Comparison of ENCODE assay signal across 39 cellular contexts in the genomic region with DNA sequence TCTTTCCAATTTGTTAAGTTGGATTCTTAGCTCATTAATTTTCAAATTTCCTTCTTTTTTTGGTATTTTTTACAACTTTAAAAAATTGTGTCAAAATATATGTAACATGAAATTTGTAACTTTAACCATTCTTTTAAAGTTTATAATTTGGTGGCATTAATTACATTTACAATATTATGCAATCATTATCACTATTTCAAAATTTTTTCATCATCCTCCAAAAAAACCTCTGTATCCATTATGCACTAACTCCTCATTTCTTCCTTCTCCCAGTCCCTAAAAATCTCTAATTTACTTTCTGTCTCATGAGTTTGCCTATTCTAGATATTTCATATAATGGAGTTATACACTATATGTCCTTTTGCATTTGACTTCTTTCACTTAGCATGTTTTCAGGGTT. TPM values are rescaled to one million over a fixed set of nuclear protein-coding genes. Genes with fewer than 3 reads are reported as not detected.
"Had no signal": no experiment of that assay in that cellular context is flagged by ENCODE, and none has a peak within 500 bp of the region (broad histone marks: within the 10 kb centered on the region; RNA-seq: fewer than 3 reads in every experiment).

No MANE protein-coding gene starts in this region.

- DNase-seq: activated CD4-positive, alpha-beta memory T cell treated with anti-CD3 and anti-CD28 coated beads, Interleukin-2, amount 10 ng/mL, durations not matched to agents 7 days and 5 days; activated CD4-positive, alpha-beta T cell treated with anti-CD3 and anti-CD28 coated beads for 1 hour; activated CD4-positive, alpha-beta T cell treated with anti-CD3 and anti-CD28 coated beads for 36 hours; activated CD4-positive, alpha-beta T cell treated with anti-CD3 and anti-CD28 coated beads for 48 hours; activated CD4-positive, alpha-beta T cell treated with anti-CD3 and anti-CD28 coated beads, Interleukin-2, amount 10 ng/mL, durations not matched to agents 7 days and 5 days; activated CD4-positive, alpha-beta T cell treated with anti-CD3 and anti-CD28 coated beads, Interleukin-2, amount 50 U/mL, for 48 hours; activated CD4-positive, CD25-positive, alpha-beta regulatory T cell; activated CD8-positive, alpha-beta memory T cell treated with anti-CD3 and anti-CD28 coated beads for 24 hours; activated CD8-positive, alpha-beta memory T cell treated with anti-CD3 and anti-CD28 coated beads, Interleukin-2, amount 10 ng/mL, durations not matched to agents 7 days and 5 days; activated CD8-positive, alpha-beta memory T cell treated with anti-CD3 and anti-CD28 coated beads, Interleukin-2, amount 50 U/mL, for 48 hours; activated CD8-positive, alpha-beta T cell treated with anti-CD3 and anti-CD28 coated beads, Interleukin-2, amount 10 ng/mL, durations not matched to agents 7 days and 5 days; activated effector memory CD4-positive, alpha-beta T cell treated with Interleukin-2 at 50 U/mL for 16 hours; activated gamma-delta T cell; activated naive CD4-positive, alpha-beta T cell treated with anti-CD3 and anti-CD28 coated beads, Interleukin-2, amount 10 ng/mL, durations not matched to agents 7 days and 5 days; activated naive CD4-positive, alpha-beta T cell treated with Interleukin-2 at 50 U/mL for 16 hours; activated naive CD8-positive, alpha-beta T cell treated with anti-CD3 and anti-CD28 coated beads, Interleukin-2, amount 10 ng/mL, durations not matched to agents 7 days and 5 days; activated naive CD8-positive, alpha-beta T cell treated with anti-CD3 and anti-CD28 coated beads, Interleukin-2, amount 50 U/mL, for 24 hours; activated T-cell treated with anti-CD3 and anti-CD28 coated beads, Interleukin-2, amount 50 U/mL, for 24 hours; activated T-cell treated with anti-CD3 and anti-CD28 coated beads, Interleukin-2, amount 50 U/mL, for 48 hours; amygdala; anterior cingulate cortex; caudate nucleus; cerebellar nuclear complex; T-helper 1 cell; T-helper 2 cell; T-helper 9 cell; WERI-Rb-1 had no signal

- H3K27ac Mint-ChIP-seq: activated CD4-positive, alpha-beta memory T cell treated with anti-CD3 and anti-CD28 coated beads, Interleukin-2, amount 10 ng/mL, durations not matched to agents 7 days and 5 days; activated CD4-positive, alpha-beta T cell treated with anti-CD3 and anti-CD28 coated beads for 36 hours; activated CD4-positive, alpha-beta T cell treated with anti-CD3 and anti-CD28 coated beads, Interleukin-2, amount 10 ng/mL, durations not matched to agents 7 days and 5 days; activated CD8-positive, alpha-beta memory T cell treated with anti-CD3 and anti-CD28 coated beads, Interleukin-2, amount 10 ng/mL, durations not matched to agents 7 days and 5 days; activated CD8-positive, alpha-beta T cell treated with anti-CD3 and anti-CD28 coated beads, Interleukin-2, amount 10 ng/mL, durations not matched to agents 7 days and 5 days; activated naive CD4-positive, alpha-beta T cell treated with anti-CD3 and anti-CD28 coated beads, Interleukin-2, amount 10 ng/mL, durations not matched to agents 7 days and 5 days; activated naive CD4-positive, alpha-beta T cell treated with anti-CD3 and anti-CD28 coated beads, Interleukin-2, amount 50 U/mL, for 24 hours; activated naive CD8-positive, alpha-beta T cell; activated naive CD8-positive, alpha-beta T cell treated with anti-CD3 and anti-CD28 coated beads, Interleukin-2, amount 10 ng/mL, durations not matched to agents 7 days and 5 days; activated naive CD8-positive, alpha-beta T cell treated with anti-CD3 and anti-CD28 coated beads, Interleukin-2, amount 50 U/mL, for 24 hours; activated T-cell treated with anti-CD3 and anti-CD28 coated beads, Interleukin-2, amount 50 U/mL, for 24 hours; activated T-helper 2 cell treated with anti-CD3 and anti-CD28 coated beads, Interferon-gamma antibody, Interleukin-2, Interleukin-4, amounts not matched to agents 10 μg/mL and 5 μg/mL and 100 μg/mL, durations not matched to agents 14 hours and 24 hours and 36 hours; brain; T-helper 1 cell treated with Interleukin-12 subunit alpha and Interleukin-12 subunit beta and Interleukin-4 antibody, amounts not matched to agents 30 μg/mL and 1 μg/mL, for 36 hours; T-helper 2 cell treated with Interferon-gamma antibody and Interleukin-4, amounts not matched to agents 5 μg/mL and 100 μg/mL, for 36 hours; WTC11 had no signal

- H3K9me3 Mint-ChIP-seq: activated CD4-positive, alpha-beta memory T cell treated with anti-CD3 and anti-CD28 coated beads, Interleukin-2, amount 10 ng/mL, durations not matched to agents 7 days and 5 days; activated CD4-positive, alpha-beta T cell treated with anti-CD3 and anti-CD28 coated beads, Interleukin-2, amount 10 ng/mL, durations not matched to agents 7 days and 5 days; activated naive CD4-positive, alpha-beta T cell treated with anti-CD3 and anti-CD28 coated beads, Interleukin-2, amount 10 ng/mL, durations not matched to agents 7 days and 5 days; activated naive CD4-positive, alpha-beta T cell treated with anti-CD3 and anti-CD28 coated beads, Interleukin-2, amount 50 U/mL, for 24 hours; activated naive CD8-positive, alpha-beta T cell treated with anti-CD3 and anti-CD28 coated beads, Interleukin-2, amount 50 U/mL, for 24 hours; activated T-cell treated with anti-CD3 and anti-CD28 coated beads, Interleukin-2, amount 50 U/mL, for 24 hours; activated T-helper 2 cell treated with anti-CD3 and anti-CD28 coated beads, Interferon-gamma antibody, Interleukin-2, Interleukin-4, amounts not matched to agents 10 μg/mL and 5 μg/mL and 100 μg/mL, durations not matched to agents 14 hours and 24 hours and 36 hours; central memory CD8-positive, alpha-beta T cell; T-helper 1 cell treated with Interleukin-12 subunit alpha and Interleukin-12 subunit beta and Interleukin-4 antibody, amounts not matched to agents 30 μg/mL and 1 μg/mL, for 36 hours; T-helper 2 cell treated with Interferon-gamma antibody and Interleukin-4, amounts not matched to agents 5 μg/mL and 100 μg/mL, for 36 hours had no signal

- H3K36me3 Mint-ChIP-seq: activated CD8-positive, alpha-beta memory T cell treated with anti-CD3 and anti-CD28 coated beads, Interleukin-2, amount 10 ng/mL, durations not matched to agents 7 days and 5 days; activated naive CD4-positive, alpha-beta T cell treated with anti-CD3 and anti-CD28 coated beads, Interleukin-2, amount 10 ng/mL, durations not matched to agents 7 days and 5 days; activated naive CD4-positive, alpha-beta T cell treated with anti-CD3 and anti-CD28 coated beads, Interleukin-2, amount 50 U/mL, for 24 hours; activated naive CD8-positive, alpha-beta T cell; activated naive CD8-positive, alpha-beta T cell treated with anti-CD3 and anti-CD28 coated beads, Interleukin-2, amount 10 ng/mL, durations not matched to agents 7 days and 5 days; brain; WTC11 had no signal

- H3K4me1 ChIP-seq: ascending aorta had no signal

- H3K27ac ChIP-seq: ascending aorta, cardiac muscle cell, WERI-Rb-1 had no signal

- FAIRE-seq: bronchial epithelial cell had no signal

- ATAC-seq: activated CD4-positive, alpha-beta T cell treated with anti-CD3 and anti-CD28 coated beads for 36 hours; activated CD4-positive, CD25-positive, alpha-beta regulatory T cell treated with anti-CD3 and anti-CD28 coated beads, Interleukin-2, amount 50 U/mL, for 24 hours; activated CD8-positive, alpha-beta memory T cell treated with anti-CD3 and anti-CD28 coated beads, Interleukin-2, amount 10 ng/mL, durations not matched to agents 7 days and 5 days; activated CD8-positive, alpha-beta T cell treated with anti-CD3 and anti-CD28 coated beads, Interleukin-2, amount 10 ng/mL, durations not matched to agents 7 days and 5 days; activated naive CD8-positive, alpha-beta T cell treated with anti-CD3 and anti-CD28 coated beads, Interleukin-2, amount 50 U/mL, for 24 hours; WTC11 had no signal

- H3K36me3 ChIP-seq: ascending aorta, cardiac muscle cell, WERI-Rb-1 had no signal

- H3K27me3 ChIP-seq: ascending aorta had no signal

- H3K4me3 ChIP-seq: ascending aorta, cardiac muscle cell had no signal

- H3K9me3 ChIP-seq: ascending aorta had no signal

- H3K4me3 Mint-ChIP-seq: activated CD4-positive, alpha-beta memory T cell treated with anti-CD3 and anti-CD28 coated beads, Interleukin-2, amount 10 ng/mL, durations not matched to agents 7 days and 5 days; activated CD4-positive, alpha-beta T cell treated with anti-CD3 and anti-CD28 coated beads for 36 hours; activated CD4-positive, alpha-beta T cell treated with anti-CD3 and anti-CD28 coated beads, Interleukin-2, amount 10 ng/mL, durations not matched to agents 7 days and 5 days; activated CD8-positive, alpha-beta memory T cell treated with anti-CD3 and anti-CD28 coated beads, Interleukin-2, amount 10 ng/mL, durations not matched to agents 7 days and 5 days; activated CD8-positive, alpha-beta T cell treated with anti-CD3 and anti-CD28 coated beads, Interleukin-2, amount 10 ng/mL, durations not matched to agents 7 days and 5 days; activated naive CD4-positive, alpha-beta T cell treated with anti-CD3 and anti-CD28 coated beads, Interleukin-2, amount 10 ng/mL, durations not matched to agents 7 days and 5 days; activated naive CD4-positive, alpha-beta T cell treated with anti-CD3 and anti-CD28 coated beads, Interleukin-2, amount 50 U/mL, for 24 hours; activated naive CD8-positive, alpha-beta T cell; activated naive CD8-positive, alpha-beta T cell treated with anti-CD3 and anti-CD28 coated beads, Interleukin-2, amount 10 ng/mL, durations not matched to agents 7 days and 5 days; activated naive CD8-positive, alpha-beta T cell treated with anti-CD3 and anti-CD28 coated beads, Interleukin-2, amount 50 U/mL, for 24 hours; activated T-cell treated with anti-CD3 and anti-CD28 coated beads, Interleukin-2, amount 50 U/mL, for 24 hours; brain; central memory CD8-positive, alpha-beta T cell; T-helper 1 cell treated with Interleukin-12 subunit alpha and Interleukin-12 subunit beta and Interleukin-4 antibody, amounts not matched to agents 30 μg/mL and 1 μg/mL, for 36 hours; T-helper 2 cell treated with Interferon-gamma antibody and Interleukin-4, amounts not matched to agents 5 μg/mL and 100 μg/mL, for 36 hours; WTC11 had no signal

RNA-seq across cellular contexts. Expression of a gene that starts 4.7 kb away (rescaled TPM):
- total RNA-seq: activated CD4-positive, alpha-beta memory T cell treated with anti-CD3 and anti-CD28 coated beads, Interleukin-2, amount 10 ng/mL, durations not matched to agents 7 days and 5 days; activated CD4-positive, alpha-beta T cell treated with anti-CD3 and anti-CD28 coated beads for 36 hours; activated CD8-positive, alpha-beta T cell treated with anti-CD3 and anti-CD28 coated beads, Interleukin-2, amount 10 ng/mL, durations not matched to agents 7 days and 5 days; activated T-helper 2 cell treated with anti-CD3 and anti-CD28 coated beads, Interferon-gamma antibody, Interleukin-2, Interleukin-4, amounts not matched to agents 10 μg/mL and 5 μg/mL and 100 μg/mL, durations not matched to agents 14 hours and 24 hours and 36 hours; ascending aorta had no signal
